15 cellular contexts compared by ENCODE assay signal in the genomic region with DNA sequence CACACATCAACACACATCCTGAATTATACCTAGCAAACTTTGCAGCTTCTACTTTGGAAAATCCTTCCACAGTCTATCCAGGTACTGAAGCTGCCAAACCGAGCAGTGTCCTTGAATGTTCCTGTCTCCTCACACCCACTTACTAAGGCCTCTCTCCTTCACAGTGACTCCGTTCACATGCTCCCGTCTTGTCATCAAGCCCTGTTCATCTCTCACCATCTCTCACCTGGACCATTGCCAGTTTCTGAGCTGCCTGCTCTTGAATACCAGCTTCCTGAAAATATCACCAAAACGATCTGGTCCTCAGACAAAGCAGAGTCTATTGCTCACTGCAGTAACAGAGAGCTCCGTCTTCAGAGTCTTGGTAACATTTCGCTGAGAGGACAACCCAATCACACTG. TPM values are rescaled to one million over a fixed set of nuclear protein-coding genes. Genes with fewer than 3 reads are reported as not detected.
DNase-seq lines count a peak whose midpoint lies in the region; ATAC-seq and TF ChIP-seq lines count a peak whose summit lies in the region.
"Had no signal": no experiment of that assay in that cellular context is flagged by ENCODE, and none has a peak within 500 bp of the region (broad histone marks: within the 10 kb centered on the region; RNA-seq: fewer than 3 reads in every experiment).

No MANE protein-coding gene starts in this region.

- no peaks in the 10 kb centered on the region for H3K36me3 ChIP-seq in CD4-positive, alpha-beta memory T cell (ENCODE audit: insufficient read depth, low read length)
- H3K36me3 ChIP-seq in esophagus squamous epithelium (no peaks in the 10 kb centered on the region), uterus (no peaks in the 10 kb centered on the region)
- H3K36me3 ChIP-seq: ascending aorta, gastrocnemius medialis, sigmoid colon had no signal

- POLR2A ChIA-PET in CD4-positive, alpha-beta memory T cell (lab: Charles Lee; ENCODE audit: partially characterized antibody): interaction anchor here (1.3 kb wide), 1 partner anchor 122 kb away, joined by 3 read pairs; no protein-coding TSS in a partner anchor

- TF ChIP-seq CTCF in choroid plexus epithelial cell (conservative IDR thresholded peaks at IDR 0.05; ENCODE audit: low read depth, low read length) (no peak), esophagus squamous epithelium (IDR thresholded peaks at IDR 0.05) (no peak), uterus (IDR thresholded peaks at IDR 0.05) (no peak)

- no peaks in the 10 kb centered on the region for H3K27me3 ChIP-seq in CD4-positive, alpha-beta memory T cell (ENCODE audit: insufficient read depth, low read length)
- H3K27me3 ChIP-seq in esophagus squamous epithelium (no peaks in the 10 kb centered on the region), uterus (no peaks in the 10 kb centered on the region)
- H3K27me3 ChIP-seq: ascending aorta, gastrocnemius medialis, sigmoid colon had no signal

- peaks cover 0 to 3% (median 0%) of the 10 kb centered on the region in 8 donors for H3K9me3 Mint-ChIP-seq in CD4-positive, alpha-beta memory T cell

- peak overlapping the region in 1 of 8 donors; percentile 50 for H3K4me3 Mint-ChIP-seq in CD4-positive, alpha-beta memory T cell
- H3K4me3 Mint-ChIP-seq: nephron had no signal

- intact Hi-C loops in CD4-positive, alpha-beta memory T cell (cut with micrococcal nuclease): no loop called here
- intact Hi-C loops in esophagus squamous epithelium (cut with DNase I): no loop called here
- intact Hi-C loops in uterus (cut with DNase I; ENCODE audit: low total_unique reads): no loop called here

- no peaks in the 10 kb centered on the region for H3K9me3 ChIP-seq in CD4-positive, alpha-beta memory T cell (ENCODE audit: control insufficient read depth in 1 of 2, low read length in 2 of 2)
- no peaks in the 10 kb centered on the region for H3K9me3 ChIP-seq in esophagus squamous epithelium
- H3K9me3 ChIP-seq in uterus: no peaks in the 10 kb centered on the region
- H3K9me3 ChIP-seq: ascending aorta, gastrocnemius medialis, sigmoid colon, SK-N-SH had no signal

- no peak overlapping the region for H3K27ac ChIP-seq in CD4-positive, alpha-beta memory T cell (ENCODE audit: low read depth, low read length)
- H3K27ac ChIP-seq in esophagus squamous epithelium: no peak overlapping the region
- no peak overlapping the region for H3K27ac ChIP-seq in uterus
- H3K27ac ChIP-seq: ascending aorta, gastrocnemius medialis, sigmoid colon had no signal

- TF ChIP-seq POLR2A in esophagus squamous epithelium (IDR thresholded peaks at IDR 0.05) (no peak), uterus (IDR thresholded peaks at IDR 0.05) (no peak)

- H3K4me3 ChIP-seq in CD4-positive, alpha-beta memory T cell (ENCODE audit: low read length in 2 of 2): no peak overlapping the region
- H3K4me3 ChIP-seq in choroid plexus epithelial cell (ENCODE audit: low read depth, low read length): no peak overlapping the region
- H3K4me3 ChIP-seq in esophagus squamous epithelium: no peak overlapping the region
- no peak overlapping the region for H3K4me3 ChIP-seq in uterus
- H3K4me3 ChIP-seq: ascending aorta, gastrocnemius medialis, sigmoid colon had no signal

- H3K36me3 Mint-ChIP-seq in CD4-positive, alpha-beta memory T cell: no peaks in the 10 kb centered on the region

- H3K27ac Mint-ChIP-seq in CD4-positive, alpha-beta memory T cell: peak overlapping the region in 3 of 7 donors; percentile 26 to 42 (median 38)
- H3K27ac Mint-ChIP-seq: nephron had no signal

- peaks cover 0 to 2% of the 10 kb centered on the region in 2 donors for H3K27me3 Mint-ChIP-seq in CD4-positive, alpha-beta memory T cell

- H3K4me1 Mint-ChIP-seq in CD4-positive, alpha-beta memory T cell: peaks cover 0 to 7% (median 2%) of the 10 kb centered on the region in 4 donors

- peak; percentile 44 for ATAC-seq in GM18502 (IDR thresholded peaks at IDR 0.05; ENCODE audit: poor library complexity, unreplicated experiment)
- ATAC-seq: activated CD4-positive, CD25-positive, alpha-beta regulatory T cell treated with anti-CD3 and anti-CD28 coated beads, Interleukin-2, amount 50 U/mL, for 24 hours; gastrocnemius medialis had no signal

- H3K4me1 ChIP-seq in CD4-positive, alpha-beta memory T cell (ENCODE audit: insufficient read depth, low read length): no peaks in the 10 kb centered on the region
- H3K4me1 ChIP-seq in esophagus squamous epithelium (peaks cover 0 to 5% (median 0%) of the 10 kb centered on the region in 3 donors), uterus (no peaks in the 10 kb centered on the region)
- H3K4me1 ChIP-seq: ascending aorta, gastrocnemius medialis, sigmoid colon had no signal

- CTCF ChIA-PET in CD4-positive, alpha-beta memory T cell (lab: Charles Lee; ENCODE audit: partially characterized antibody): interaction anchor here (1.0 kb wide), 2 partner anchors 17 to 70 kb away, joined by 3 read pairs; no protein-coding TSS in a partner anchor

- DNase-seq in CD4-positive, alpha-beta memory T cell: peak in 4 of 5 donors; percentile 10 to 24 (median 18)
- DNase-seq in NCI-H2029 (lab: John Stamatoyannopoulos, UW): peak; percentile 87
- peak; percentile 23 for DNase-seq in choroid plexus epithelial cell (ENCODE audit: low read depth)
- DNase-seq in esophagus squamous epithelium (lab: John Stamatoyannopoulos, UW): no peak
- no peak for DNase-seq in uterus
- no peak for DNase-seq in NCI-H1436 (lab: John Stamatoyannopoulos, UW)
- DNase-seq: effector memory CD4-positive, alpha-beta T cell; gastrocnemius medialis; NCI-H1417 treated with DMSO at 0.1 percent for 48 hours; sigmoid colon; SK-N-SH had no signal

- 61 to 63% methylated on average over 6 of the region's 6 CpGs for WGBS in esophagus squamous epithelium, 2 donors

RNA-seq across cellular contexts. Expression of a gene that starts 57.4 kb away (rescaled TPM):
- total RNA-seq in CD4-positive, alpha-beta memory T cell: 1 to 10 TPM; 3.4 to 5.8 TPM
- polyA plus RNA-seq in CD4-positive, alpha-beta memory T cell: 1 to 10 TPM; 9.2 to 9.3 TPM
- total RNA-seq in esophagus squamous epithelium: 1 to 10 TPM; 1.1 to 4.8 (median 3.0) TPM
- 10 to 100 TPM in 2 of 4 donors, 1 to 10 TPM in 2; 1.8 to 30.7 (median 8.9) TPM for total RNA-seq in uterus

Comparison
In these comparisons a context has a peak if more than half of its experiments do, and no peak if none do; other contexts are left out.
1. DNase-seq: peak in CD4-positive, alpha-beta memory T cell (4 of 5), NCI-H2029 (single experiment) and choroid plexus epithelial cell (single experiment); none in esophagus squamous epithelium (single experiment), uterus (0 of 2) and NCI-H1436 (single experiment).